Comparison of ENCODE assay signal across 10 cellular contexts in genomic region chrX:113391875-113392274, GRCh38.
"Had no signal": no experiment of that assay in that cellular context is flagged by ENCODE, and none has a peak within 500 bp of the region (broad histone marks: within the 10 kb centered on the region; RNA-seq: fewer than 3 reads in every experiment).

No MANE protein-coding gene starts in this region.

- H3K4me1 Mint-ChIP-seq: IgD-negative memory B cell had no signal

- H3K4me3 Mint-ChIP-seq: HFFc6, IgD-negative memory B cell had no signal

- H3K36me3 ChIP-seq: HAP-1 had no signal

- H3K9me3 ChIP-seq: HAP-1 had no signal

- H3K36me3 Mint-ChIP-seq: IgD-negative memory B cell had no signal

- H3K27ac Mint-ChIP-seq: HFFc6, IgD-negative memory B cell had no signal

- DNase-seq: GM23248, GOT3, H7, HFFc6, KBM-7 had no signal

- H3K4me3 ChIP-seq: GM23248, HAP-1 had no signal

- H3K27ac ChIP-seq: GM23248, HL-60 had no signal

- H3K9me3 Mint-ChIP-seq: HFFc6, IgD-negative memory B cell had no signal

- H3K27me3 Mint-ChIP-seq: IgD-negative memory B cell had no signal

- ATAC-seq: HCT116, HepG2 had no signal
